Comparison of ENCODE assay signal across 1 cellular context in genomic region chr1:197838836-197839235, GRCh38.
TF ChIP-seq lines count a peak whose summit lies in the region.

No MANE protein-coding gene starts in this region.

TF ChIP-seq in GM23338, 12 proteins besides CTCF, POLR2A, EP300 and RAD21 (continued from another document):
- TF ChIP-seq ZNF462 (CRISPR knock-in tag; IDR thresholded peaks at IDR 0.05) (no peak), EZH2 (IDR thresholded peaks at IDR 0.05; ENCODE audit: low read depth, unreplicated experiment) (no peak), JUNB (IDR thresholded peaks at IDR 0.05; ENCODE audit: unreplicated experiment) (no peak), EZH2phosphoT487 (IDR thresholded peaks at IDR 0.05; ENCODE audit: unreplicated experiment) (no peak), REST (IDR thresholded peaks at IDR 0.05; ENCODE audit: unreplicated experiment) (no peak), STAT1 (IDR thresholded peaks at IDR 0.05; ENCODE audit: unreplicated experiment) (no peak), CREB1 (CRISPR knock-in tag; IDR thresholded peaks at IDR 0.05; ENCODE audit: low read depth) (no peak)
